ENCODE assay signal across 11 cellular contexts in the genomic region with DNA sequence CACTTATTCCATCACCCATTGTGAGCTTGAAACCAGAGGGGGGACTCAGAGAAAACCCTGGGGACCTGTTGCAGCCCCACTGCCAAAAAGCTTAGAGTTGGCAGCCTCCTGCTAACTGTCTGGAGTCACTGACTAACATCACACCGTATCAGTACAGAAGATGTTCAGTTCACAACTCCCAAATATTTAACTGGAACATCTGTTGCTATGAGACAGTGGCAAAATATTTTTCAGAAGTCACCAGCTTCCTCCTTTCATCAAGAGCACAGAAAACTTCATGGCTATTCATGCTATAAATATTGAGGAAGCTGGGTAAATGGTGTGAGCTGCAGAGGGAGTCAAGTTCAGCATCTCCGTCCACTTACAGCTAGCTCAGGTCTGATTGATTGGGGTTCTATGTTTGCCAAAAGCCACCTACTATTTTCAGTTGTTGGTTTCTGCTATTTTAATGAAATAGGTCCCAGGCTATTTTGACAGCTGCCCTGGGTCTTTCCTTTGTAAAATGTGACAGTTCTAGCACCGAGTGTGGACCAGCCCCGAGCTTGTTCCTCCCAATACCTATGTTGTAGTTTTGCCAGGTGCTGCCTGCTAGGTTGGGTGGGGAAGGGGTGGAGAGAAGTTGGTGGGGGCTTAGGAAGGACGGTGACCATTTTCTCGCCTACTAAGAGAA. TPM values are rescaled to one million over a fixed set of nuclear protein-coding genes. Genes with fewer than 3 reads are reported as not detected.
A peak's percentile ranks its signal among the peaks of the same experiment; 100 is the strongest.
DNase-seq lines count a peak whose midpoint lies in the region; ATAC-seq and TF ChIP-seq lines count a peak whose summit lies in the region.
"Had no signal": no experiment of that assay in that cellular context is flagged by ENCODE, and none has a peak within 500 bp of the region (broad histone marks: within the 10 kb centered on the region; RNA-seq: fewer than 3 reads in every experiment).

No MANE protein-coding gene starts in this region.

- H3K36me3 ChIP-seq in heart left ventricle (peaks cover 0 to 84% (median 53%) of the 10 kb centered on the region in 9 donors), thyroid gland (peaks cover 0 to 5% of the 10 kb centered on the region in 2 donors)

- H3K4me1 Mint-ChIP-seq in HFFc6 (ENCODE audit: low read depth): peaks cover 68% of the 10 kb centered on the region
- H3K4me1 Mint-ChIP-seq in activated B cell treated with CpG ODN at 0.5 μM for 24 hours: peaks cover 72% of the 10 kb centered on the region
- no peaks in the 10 kb centered on the region for H3K4me1 Mint-ChIP-seq in activated CD4-positive, alpha-beta memory T cell treated with anti-CD3 and anti-CD28 coated beads for 36 hours (ENCODE audit: low read depth)

- CTCF ChIA-PET in activated B cell treated with CpG ODN at 0.5 μM for 24 hours (lab: Charles Lee): interaction anchor here (2.9 kb wide), 1 partner anchor 11 kb away, joined by 14 read pairs; no protein-coding TSS in a partner anchor
- CTCF ChIA-PET in activated CD4-positive, alpha-beta memory T cell treated with anti-CD3 and anti-CD28 coated beads for 36 hours (lab: Charles Lee): interaction anchor here (0.6 to 3.4 kb wide), 3 partner anchors 10 to 343 kb away, joined by 3 to 19 read pairs (median 3); no protein-coding TSS in a partner anchor

- ATAC-seq in activated B cell treated with CpG ODN at 0.5 μM for 24 hours (ENCODE audit: low read depth): peak; percentile 25
- ATAC-seq in heart left ventricle: peak; percentile 65 to 77 (median 76)
- no peak for ATAC-seq in activated CD4-positive, CD25-positive, alpha-beta regulatory T cell treated with anti-CD3 and anti-CD28 coated beads, Interleukin-2, amount 50 U/mL, for 24 hours
- no peak for ATAC-seq in HG03095 (IDR thresholded peaks at IDR 0.05; ENCODE audit: unreplicated experiment)

- DNase-seq in HFFc6 (peak; percentile 74), activated B cell treated with CpG ODN at 0.5 μM for 24 hours (no peak), heart left ventricle (peak in 1 of 5 donors; percentile 45), thyroid gland (no peak)
- no peak for DNase-seq in activated CD4-positive, alpha-beta memory T cell treated with anti-CD3 and anti-CD28 coated beads for 36 hours
- DNase-seq: activated effector memory CD4-positive, alpha-beta T cell treated with Interleukin-2 at 50 U/mL for 16 hours; GOT3 had no signal

- H3K4me3 ChIP-seq in heart left ventricle (no peak overlapping the region), skin epidermis (no peak overlapping the region), thyroid gland (replicated peaks in 1 of 3) (no peak overlapping the region)

- H3K27me3 ChIP-seq in heart left ventricle (no peaks in the 10 kb centered on the region), thyroid gland (no peaks in the 10 kb centered on the region)

- TF ChIP-seq CTCF in HFFc6 (IDR thresholded peaks at IDR 0.05) (no peak), activated B cell treated with CpG ODN at 0.5 μM for 24 hours (IDR thresholded peaks at IDR 0.05) (no peak), heart left ventricle (IDR thresholded peaks at IDR 0.05) (no peak), thyroid gland (IDR thresholded peaks at IDR 0.05) (no peak)

- H3K9me3 Mint-ChIP-seq in HFFc6: no peaks in the 10 kb centered on the region
- H3K9me3 Mint-ChIP-seq in activated B cell treated with CpG ODN at 0.5 μM for 24 hours: peaks cover 2% of the 10 kb centered on the region
- no peaks in the 10 kb centered on the region for H3K9me3 Mint-ChIP-seq in activated CD4-positive, alpha-beta memory T cell treated with anti-CD3 and anti-CD28 coated beads for 36 hours

- H3K9me3 ChIP-seq in heart left ventricle: no peaks in the 10 kb centered on the region
- H3K9me3 ChIP-seq in thyroid gland: no peaks in the 10 kb centered on the region

- intact Hi-C loops in activated B cell treated with CpG ODN at 0.5 μM for 24 hours (cut with micrococcal nuclease) (loop anchor here (2.0 to 10.0 kb wide), 2 partner anchors 59 to 463 kb away; a partner anchor contains a TSS), heart left ventricle (cut with DNase I) (loop anchor here in 2 of 10 donors (5.0 kb wide), 2 partner anchors 40 to 55 kb away; no protein-coding TSS in a partner anchor), thyroid gland (cut with DNase I) (no loop called here)
- intact Hi-C loops in activated CD4-positive, alpha-beta memory T cell treated with anti-CD3 and anti-CD28 coated beads for 36 hours (cut with micrococcal nuclease): no loop called here

- TF ChIP-seq POLR2A in heart left ventricle (IDR thresholded peaks at IDR 0.05): no peak
- TF ChIP-seq POLR2A in thyroid gland (IDR thresholded peaks at IDR 0.05): no peak

- POLR2A ChIA-PET in activated B cell treated with CpG ODN at 0.5 μM for 24 hours (lab: Charles Lee): interaction anchor here (0.9 to 1.3 kb wide), 3 partner anchors 8 to 60 kb away, joined by 3 to 5 read pairs (median 4); no protein-coding TSS in a partner anchor
- POLR2A ChIA-PET in activated CD4-positive, alpha-beta memory T cell treated with anti-CD3 and anti-CD28 coated beads for 36 hours (lab: Charles Lee): interaction anchor here (1.0 kb wide), 1 partner anchor 9 kb away, joined by 3 read pairs; no protein-coding TSS in a partner anchor

- WGBS in heart left ventricle, 4 donors: 32 to 42% (median 38%) methylated on average over 6 of the region's 6 CpGs
- 73 to 77% methylated on average over 6 of the region's 6 CpGs for WGBS in thyroid gland, 2 donors

- peaks cover 0 to 67% (median 55%) of the 10 kb centered on the region in 12 donors for H3K4me1 ChIP-seq in heart left ventricle
- H3K4me1 ChIP-seq in thyroid gland: peaks cover 19 to 44% of the 10 kb centered on the region in 2 donors

- no peaks in the 10 kb centered on the region; the same call in 1 of the 2 replicates for H3K27me3 Mint-ChIP-seq in HFFc6 (ENCODE audit: insufficient read depth)
- H3K27me3 Mint-ChIP-seq in activated B cell treated with CpG ODN at 0.5 μM for 24 hours: no peaks in the 10 kb centered on the region
- no peaks in the 10 kb centered on the region for H3K27me3 Mint-ChIP-seq in activated CD4-positive, alpha-beta memory T cell treated with anti-CD3 and anti-CD28 coated beads for 36 hours

- peaks cover 50% of the 10 kb centered on the region for H3K36me3 Mint-ChIP-seq in HFFc6 (ENCODE audit: low read depth)
- peaks cover 15% of the 10 kb centered on the region for H3K36me3 Mint-ChIP-seq in activated B cell treated with CpG ODN at 0.5 μM for 24 hours (ENCODE audit: low read depth)
- H3K36me3 Mint-ChIP-seq in activated CD4-positive, alpha-beta memory T cell treated with anti-CD3 and anti-CD28 coated beads for 36 hours: no peaks in the 10 kb centered on the region

- H3K4me3 Mint-ChIP-seq in HFFc6 (peak overlapping the region; percentile 15; the same call in 1 of the 2 replicates), activated B cell treated with CpG ODN at 0.5 μM for 24 hours (peak overlapping the region; percentile 37)
- no peak overlapping the region for H3K4me3 Mint-ChIP-seq in activated CD4-positive, alpha-beta memory T cell treated with anti-CD3 and anti-CD28 coated beads for 36 hours

- H3K27ac ChIP-seq in heart left ventricle (peak overlapping the region; percentile 41 to 84 (median 64)), skin epidermis (peak overlapping the region in 12 of 21 experiments; percentile 3 to 66 (median 38)), thyroid gland (no peak overlapping the region)
- H3K27ac ChIP-seq: KMS-11 had no signal

- H3K27ac Mint-ChIP-seq in HFFc6 (peak overlapping the region; percentile 85), activated B cell treated with CpG ODN at 0.5 μM for 24 hours (peak overlapping the region; percentile 61)
- no peak overlapping the region for H3K27ac Mint-ChIP-seq in activated CD4-positive, alpha-beta memory T cell treated with anti-CD3 and anti-CD28 coated beads for 36 hours

RNA-seq across cellular contexts. Expression of a gene that starts 9.8 kb away (rescaled TPM):
- 100 to 1,000 TPM; 434 to 602 (median 568) TPM for total RNA-seq in HFFc6 (2021; fragmentation: NEBNext Ultra II Directional; extraction: Animal tissue kit (Norgen Biotek cat#: 25700))
- total RNA-seq in activated B cell treated with CpG ODN at 0.5 μM for 24 hours: 29.7 and 31.9 TPM in 2 replicates
- total RNA-seq in heart left ventricle: 100 to 1,000 TPM in 6 of 9 donors, 10 to 100 TPM in 3; 64.8 to 421 (median 126) TPM
- 100 to 1,000 TPM in 1 of 2 donors, 10 to 100 TPM in 1; 90.4 to 800 TPM for polyA plus RNA-seq in heart left ventricle
- total RNA-seq in activated CD4-positive, alpha-beta memory T cell treated with anti-CD3 and anti-CD28 coated beads for 36 hours: 1 to 10 TPM; 6.7 to 7.5 TPM
- 100 to 1,000 TPM in 3 of 4 donors, 10 to 100 TPM in 1; 91.9 to 157 (median 124) TPM for total RNA-seq in thyroid gland

RNA-seq across cellular contexts. Expression of a gene that starts 59.2 kb away (rescaled TPM):
- total RNA-seq in HFFc6 (2021; fragmentation: NEBNext Ultra II Directional; extraction: Animal tissue kit (Norgen Biotek cat#: 25700)): 10 to 100 TPM; 35.2 to 44.4 (median 39.0) TPM
- total RNA-seq in activated B cell treated with CpG ODN at 0.5 μM for 24 hours (48.0 and 49.9 TPM in 2 replicates), heart left ventricle (100 to 1,000 TPM; 107 to 174 (median 142) TPM), thyroid gland (10 to 100 TPM; 60.9 to 92.4 (median 84.7) TPM)
- polyA plus RNA-seq in heart left ventricle: 10 to 100 TPM; 59.9 to 89.4 TPM
- 10 to 100 TPM; 45.2 to 48.8 TPM for total RNA-seq in activated CD4-positive, alpha-beta memory T cell treated with anti-CD3 and anti-CD28 coated beads for 36 hours

Comparison
In these comparisons a context has a peak if more than half of its experiments do, and no peak if none do; other contexts are left out.
1. ATAC-seq: peak in activated B cell treated with CpG ODN at 0.5 μM for 24 hours (single experiment) and heart left ventricle (4 of 4); none in activated CD4-positive, CD25-positive, alpha-beta regulatory T cell treated with anti-CD3 and anti-CD28 coated beads, Interleukin-2, amount 50 U/mL, for 24 hours (0 of 2) and HG03095 (single experiment).
2. H3K27ac ChIP-seq: peak in heart left ventricle (12 of 12) and skin epidermis (12 of 21); none in thyroid gland (0 of 3).